Comparison of ENCODE assay signal across 1 cellular context in the genomic region with DNA sequence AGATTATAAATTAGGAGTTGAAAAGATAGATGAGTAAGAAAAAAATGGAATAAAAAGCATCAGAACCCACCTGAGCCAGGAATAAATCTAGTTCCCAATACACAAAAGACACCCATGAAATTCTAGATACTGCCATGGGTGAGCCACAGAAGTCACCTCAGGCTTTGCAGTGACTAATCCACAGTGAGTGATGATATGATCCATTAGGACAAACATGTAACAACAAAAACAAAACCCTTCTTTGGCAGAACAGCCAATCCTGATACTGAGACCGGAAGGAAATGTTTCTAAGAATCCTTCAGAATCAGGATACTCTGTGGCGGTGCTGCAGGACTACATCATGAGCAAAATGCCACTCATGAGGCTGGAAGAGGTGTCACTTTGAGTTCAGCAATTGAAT.
TF ChIP-seq lines count a peak whose summit lies in the region.

No MANE protein-coding gene starts in this region.

TF ChIP-seq in HepG2, 621 proteins besides CTCF, POLR2A, EP300 and RAD21:
- TF ChIP-seq ZNF234 (CRISPR knock-in tag; conservative IDR thresholded peaks at IDR 0.05), result no peak
- TF ChIP-seq SALL1 (CRISPR knock-in tag; IDR thresholded peaks at IDR 0.05), result no peak
- no peak for TF ChIP-seq NFAT5 (CRISPR knock-in tag; IDR thresholded peaks at IDR 0.05)
- TF ChIP-seq CAMTA2 (CRISPR knock-in tag; IDR thresholded peaks at IDR 0.05; ENCODE audit: borderline replicate concordance), result no peak
- no peak for TF ChIP-seq ZFP62 (CRISPR knock-in tag; IDR thresholded peaks at IDR 0.05)
- TF ChIP-seq HINFP (CRISPR knock-in tag; IDR thresholded peaks at IDR 0.05; ENCODE audit: low read depth), result no peak
- TF ChIP-seq RARA (CRISPR knock-in tag; IDR thresholded peaks at IDR 0.05), result no peak
- no peak for TF ChIP-seq HMG20A (CRISPR knock-in tag; IDR thresholded peaks at IDR 0.05; ENCODE audit: borderline replicate concordance)
- no peak for TF ChIP-seq RARG (CRISPR knock-in tag; IDR thresholded peaks at IDR 0.05; ENCODE audit: low read depth)
- TF ChIP-seq GTF3A (CRISPR knock-in tag; conservative IDR thresholded peaks at IDR 0.05), result no peak
- no peak for TF ChIP-seq ZNF773 (CRISPR knock-in tag; IDR thresholded peaks at IDR 0.05; ENCODE audit: borderline replicate concordance)
- TF ChIP-seq, protein P1, sequence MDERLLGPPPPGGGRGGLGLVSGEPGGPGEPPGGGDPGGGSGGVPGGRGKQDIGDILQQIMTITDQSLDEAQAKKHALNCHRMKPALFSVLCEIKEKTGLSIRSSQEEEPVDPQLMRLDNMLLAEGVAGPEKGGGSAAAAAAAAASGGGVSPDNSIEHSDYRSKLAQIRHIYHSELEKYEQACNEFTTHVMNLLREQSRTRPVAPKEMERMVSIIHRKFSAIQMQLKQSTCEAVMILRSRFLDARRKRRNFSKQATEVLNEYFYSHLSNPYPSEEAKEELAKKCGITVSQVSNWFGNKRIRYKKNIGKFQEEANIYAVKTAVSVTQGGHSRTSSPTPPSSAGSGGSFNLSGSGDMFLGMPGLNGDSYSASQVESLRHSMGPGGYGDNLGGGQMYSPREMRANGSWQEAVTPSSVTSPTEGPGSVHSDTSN (CRISPR knock-in tag; IDR thresholded peaks at IDR 0.05), result no peak
- no peak for TF ChIP-seq ZNF30 (CRISPR knock-in tag; IDR thresholded peaks at IDR 0.05)
- TF ChIP-seq ZNF713 (CRISPR knock-in tag; IDR thresholded peaks at IDR 0.05), result no peak
- TF ChIP-seq UBTF (CRISPR knock-in tag; IDR thresholded peaks at IDR 0.05), result no peak
- TF ChIP-seq TFDP1 (CRISPR knock-in tag; IDR thresholded peaks at IDR 0.05; ENCODE audit: borderline replicate concordance), result no peak
- no peak for TF ChIP-seq ZNF225 (CRISPR knock-in tag; IDR thresholded peaks at IDR 0.05)
- TF ChIP-seq ZNF383 (CRISPR knock-in tag; IDR thresholded peaks at IDR 0.05; ENCODE audit: borderline replicate concordance), result no peak
- no peak for TF ChIP-seq ZNF781 (CRISPR knock-in tag; IDR thresholded peaks at IDR 0.05; ENCODE audit: borderline replicate concordance, not compliant biosample characterization)
- no peak for TF ChIP-seq FOXP1 (IDR thresholded peaks at IDR 0.05)
- TF ChIP-seq FOXP1 (CRISPR knock-in tag; IDR thresholded peaks at IDR 0.05), result no peak
